8 cellular contexts compared by ENCODE assay signal in genomic region chr10:70106958-70107791, GRCh38. TPM values are rescaled to one million over a fixed set of nuclear protein-coding genes. Genes with fewer than 3 reads are reported as not detected.
A peak's percentile ranks its signal among the peaks of the same experiment; 100 is the strongest.
DNase-seq lines count a peak whose midpoint lies in the region; ATAC-seq and TF ChIP-seq lines count a peak whose summit lies in the region.

No MANE protein-coding gene starts in this region.

- H3K36me3 ChIP-seq in spleen: peaks cover 0 to 37% (median 10%) of the 10 kb centered on the region in 6 donors
- no peaks in the 10 kb centered on the region for H3K36me3 ChIP-seq in prostate gland

- H3K36me3 Mint-ChIP-seq in activated CD4-positive, alpha-beta memory T cell treated with anti-CD3 and anti-CD28 coated beads for 36 hours: no peaks in the 10 kb centered on the region
- peaks cover 3% of the 10 kb centered on the region for H3K36me3 Mint-ChIP-seq in activated CD4-positive, alpha-beta memory T cell treated with anti-CD3 and anti-CD28 coated beads, Interleukin-2, amount 10 ng/mL, durations not matched to agents 7 days and 5 days (ENCODE audit: low read depth)
- H3K36me3 Mint-ChIP-seq in immature natural killer cell: peaks cover 0 to 4% (median 0%) of the 10 kb centered on the region in 3 donors

- H3K4me3 ChIP-seq in cardiac fibroblast (replicated peaks in 1 of 2; ENCODE audit: low read depth in 2 of 2, low read length in 2 of 2) (no peak overlapping the region), spleen (no peak overlapping the region), prostate gland (no peak overlapping the region)

- no peak overlapping the region for H3K4me3 Mint-ChIP-seq in activated CD4-positive, alpha-beta memory T cell treated with anti-CD3 and anti-CD28 coated beads for 36 hours
- H3K4me3 Mint-ChIP-seq in activated CD4-positive, alpha-beta memory T cell treated with anti-CD3 and anti-CD28 coated beads, Interleukin-2, amount 10 ng/mL, durations not matched to agents 7 days and 5 days: no peak overlapping the region
- no peak overlapping the region for H3K4me3 Mint-ChIP-seq in immature natural killer cell

- no peaks in the 10 kb centered on the region for H3K4me1 Mint-ChIP-seq in activated CD4-positive, alpha-beta memory T cell treated with anti-CD3 and anti-CD28 coated beads for 36 hours (ENCODE audit: low read depth)
- H3K4me1 Mint-ChIP-seq in activated CD4-positive, alpha-beta memory T cell treated with anti-CD3 and anti-CD28 coated beads, Interleukin-2, amount 10 ng/mL, durations not matched to agents 7 days and 5 days: peaks cover 3% of the 10 kb centered on the region
- H3K4me1 Mint-ChIP-seq in immature natural killer cell: peaks cover 0 to 3% of the 10 kb centered on the region in 2 donors

- H3K27ac Mint-ChIP-seq in activated CD4-positive, alpha-beta memory T cell treated with anti-CD3 and anti-CD28 coated beads for 36 hours: no peak overlapping the region
- H3K27ac Mint-ChIP-seq in activated CD4-positive, alpha-beta memory T cell treated with anti-CD3 and anti-CD28 coated beads, Interleukin-2, amount 10 ng/mL, durations not matched to agents 7 days and 5 days: no peak overlapping the region
- no peak overlapping the region for H3K27ac Mint-ChIP-seq in immature natural killer cell

- TF ChIP-seq CTCF in cardiac fibroblast (IDR thresholded peaks at IDR 0.05; ENCODE audit: low read depth, low read length): peak; percentile 55
- TF ChIP-seq CTCF in spleen (IDR thresholded peaks at IDR 0.05 in 8 of 11, conservative IDR thresholded peaks at IDR 0.05 in 3 of 11): peak in 7 of 11 experiments; percentile 5 to 53 (median 40)
- TF ChIP-seq CTCF in prostate gland (IDR thresholded peaks at IDR 0.05): no peak

- intact Hi-C loops in activated CD4-positive, alpha-beta memory T cell treated with anti-CD3 and anti-CD28 coated beads for 36 hours (cut with micrococcal nuclease): no loop called here
- intact Hi-C loops in spleen (cut with DNase I; ENCODE audit: low total_unique reads) (no loop called here), prostate gland (cut with DNase I) (no loop called here)

- CTCF ChIA-PET in activated CD4-positive, alpha-beta memory T cell treated with anti-CD3 and anti-CD28 coated beads for 36 hours (lab: Charles Lee): interaction anchor here (0.6 to 7.1 kb wide), 5 partner anchors 10 to 39 kb away, joined by 3 to 58 read pairs (median 3); partner anchors contain the start of gene TYSND1
- CTCF ChIA-PET in activated CD4-positive, alpha-beta memory T cell treated with anti-CD3 and anti-CD28 coated beads, Interleukin-2, amount 10 ng/mL, durations not matched to agents 7 days and 5 days (lab: Charles Lee): interaction anchor here (1.6 to 5.2 kb wide), 2 partner anchors 10 to 148 kb away, joined by 3 to 36 read pairs; no protein-coding TSS in a partner anchor

- no peaks in the 10 kb centered on the region for H3K4me1 ChIP-seq in spleen
- no peaks in the 10 kb centered on the region for H3K4me1 ChIP-seq in prostate gland (replicated peaks)

- POLR2A ChIA-PET in activated CD4-positive, alpha-beta memory T cell treated with anti-CD3 and anti-CD28 coated beads for 36 hours (lab: Charles Lee): no interaction called here
- POLR2A ChIA-PET in activated CD4-positive, alpha-beta memory T cell treated with anti-CD3 and anti-CD28 coated beads, Interleukin-2, amount 10 ng/mL, durations not matched to agents 7 days and 5 days (lab: Charles Lee): no interaction called here

- DNase-seq in activated CD4-positive, alpha-beta memory T cell treated with anti-CD3 and anti-CD28 coated beads for 36 hours: peak; percentile 24
- DNase-seq in activated CD4-positive, alpha-beta memory T cell treated with anti-CD3 and anti-CD28 coated beads, Interleukin-2, amount 10 ng/mL, durations not matched to agents 7 days and 5 days: no peak
- peak in 1 of 2 donors; percentile 10 for DNase-seq in cardiac fibroblast (ENCODE audit: low read depth in 2 of 2)
- DNase-seq in spleen: peak; percentile 52
- no peak for DNase-seq in T-helper 2 cell
- DNase-seq in prostate gland (ENCODE audit: low spot score): no peak
- no peak for DNase-seq in immature natural killer cell

- H3K9me3 Mint-ChIP-seq in activated CD4-positive, alpha-beta memory T cell treated with anti-CD3 and anti-CD28 coated beads for 36 hours: no peaks in the 10 kb centered on the region
- no peaks in the 10 kb centered on the region for H3K9me3 Mint-ChIP-seq in activated CD4-positive, alpha-beta memory T cell treated with anti-CD3 and anti-CD28 coated beads, Interleukin-2, amount 10 ng/mL, durations not matched to agents 7 days and 5 days
- H3K9me3 Mint-ChIP-seq in immature natural killer cell: no peaks in the 10 kb centered on the region

- H3K27ac ChIP-seq in spleen: no peak overlapping the region
- H3K27ac ChIP-seq in prostate gland: no peak overlapping the region

- H3K9me3 ChIP-seq in spleen (no peaks in the 10 kb centered on the region), prostate gland (no peaks in the 10 kb centered on the region)

- 74 to 84% (median 79%) methylated on average over 14 to 22 of the region's 22 CpGs for WGBS in spleen, 5 donors
- 80% methylated on average over 22 of the region's 22 CpGs for WGBS in prostate gland

- no peaks in the 10 kb centered on the region for H3K27me3 Mint-ChIP-seq in activated CD4-positive, alpha-beta memory T cell treated with anti-CD3 and anti-CD28 coated beads for 36 hours
- no peaks in the 10 kb centered on the region for H3K27me3 Mint-ChIP-seq in activated CD4-positive, alpha-beta memory T cell treated with anti-CD3 and anti-CD28 coated beads, Interleukin-2, amount 10 ng/mL, durations not matched to agents 7 days and 5 days
- no peaks in the 10 kb centered on the region for H3K27me3 Mint-ChIP-seq in immature natural killer cell (ENCODE audit: low read depth in 3 of 3)

- H3K27me3 ChIP-seq in spleen (replicated peaks in 1 of 7): no peaks in the 10 kb centered on the region
- no peaks in the 10 kb centered on the region for H3K27me3 ChIP-seq in prostate gland (replicated peaks; ENCODE audit: insufficient read depth)

- TF ChIP-seq POLR2A in spleen (IDR thresholded peaks at IDR 0.05) (no peak), prostate gland (IDR thresholded peaks at IDR 0.05) (no peak)

- ATAC-seq in HG03439 (IDR thresholded peaks at IDR 0.05; ENCODE audit: unreplicated experiment): peak; percentile 43

RNA-seq across cellular contexts. Expression of gene AIFM2, which starts 25.4 kb away (rescaled TPM):
- 1 to 10 TPM; 5.3 to 7.1 TPM for total RNA-seq in activated CD4-positive, alpha-beta memory T cell treated with anti-CD3 and anti-CD28 coated beads for 36 hours
- total RNA-seq in activated CD4-positive, alpha-beta memory T cell treated with anti-CD3 and anti-CD28 coated beads, Interleukin-2, amount 10 ng/mL, durations not matched to agents 7 days and 5 days: 1 to 10 TPM; 3.7 to 3.8 TPM
- 1 to 10 TPM; 5.1 to 9.4 (median 8.7) TPM for total RNA-seq in spleen
- polyA plus RNA-seq in spleen: 1 to 10 TPM; 4.3 to 6.2 (median 6.2) TPM
- 10 to 100 TPM; 10.7 to 12.2 TPM for total RNA-seq in prostate gland
- polyA plus RNA-seq in immature natural killer cell: 1 to 10 TPM; 1.4 to 2.6 (median 2.1) TPM

RNA-seq across cellular contexts. Expression of gene TYSND1, which starts 39.3 kb away (rescaled TPM):
- total RNA-seq in activated CD4-positive, alpha-beta memory T cell treated with anti-CD3 and anti-CD28 coated beads for 36 hours: 10 to 100 TPM; 10.9 to 12.1 TPM
- 1 to 10 TPM; 9.3 to 9.8 TPM for total RNA-seq in activated CD4-positive, alpha-beta memory T cell treated with anti-CD3 and anti-CD28 coated beads, Interleukin-2, amount 10 ng/mL, durations not matched to agents 7 days and 5 days
- total RNA-seq in spleen (10 to 100 TPM; 14.1 to 20.3 (median 16.6) TPM), prostate gland (10 to 100 TPM; 18.2 to 32.4 TPM)
- polyA plus RNA-seq in spleen (10 to 100 TPM; 15.2 to 20.9 (median 19.2) TPM), immature natural killer cell (10 to 100 TPM; 16.6 to 20.0 (median 18.3) TPM)

RNA-seq across cellular contexts. Expression of gene MACROH2A2, which starts 54.5 kb away (rescaled TPM):
- 1 to 10 TPM; 4.1 to 4.8 TPM for total RNA-seq in activated CD4-positive, alpha-beta memory T cell treated with anti-CD3 and anti-CD28 coated beads for 36 hours
- 1 to 10 TPM; 5.5 to 5.8 TPM for total RNA-seq in activated CD4-positive, alpha-beta memory T cell treated with anti-CD3 and anti-CD28 coated beads, Interleukin-2, amount 10 ng/mL, durations not matched to agents 7 days and 5 days
- total RNA-seq in spleen (1 to 10 TPM; 1.2 to 4.2 (median 3.0) TPM), prostate gland (10 to 100 TPM; 23.1 to 59.5 TPM)
- polyA plus RNA-seq in spleen (1 to 10 TPM; 2.6 to 4.9 (median 3.5) TPM), immature natural killer cell (1 to 10 TPM in 1 of 3 donors, under 1 TPM in 1, not detected in 1; 0.57 to 1.1 TPM)

Comparison
In these comparisons a context has a peak if more than half of its experiments do, and no peak if none do; other contexts are left out.
1. DNase-seq: peak in activated CD4-positive, alpha-beta memory T cell treated with anti-CD3 and anti-CD28 coated beads for 36 hours (single experiment) and spleen (single experiment); none in activated CD4-positive, alpha-beta memory T cell treated with anti-CD3 and anti-CD28 coated beads, Interleukin-2, amount 10 ng/mL, durations not matched to agents 7 days and 5 days (single experiment), T-helper 2 cell (0 of 5), prostate gland (single experiment) and immature natural killer cell (0 of 3).
2. CTCF ChIP-seq: peak in cardiac fibroblast (single experiment) and spleen (7 of 11); none in prostate gland (0 of 4).